ENCODE assay signal across 14 cellular contexts in the genomic region with DNA sequence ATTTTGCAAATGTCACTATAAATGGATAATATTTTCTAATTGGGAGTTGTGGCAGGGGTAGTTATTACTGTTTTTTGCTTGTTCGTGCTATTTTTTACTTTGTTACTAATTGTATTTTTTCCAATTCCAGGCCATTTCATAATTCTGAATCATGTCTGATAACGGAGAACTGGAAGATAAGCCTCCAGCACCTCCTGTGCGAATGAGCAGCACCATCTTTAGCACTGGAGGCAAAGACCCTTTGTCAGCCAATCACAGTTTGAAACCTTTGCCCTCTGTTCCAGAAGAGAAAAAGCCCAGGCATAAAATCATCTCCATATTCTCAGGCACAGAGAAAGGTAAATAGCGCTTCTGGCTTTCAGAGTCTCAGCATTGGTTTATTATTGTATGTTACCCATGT. TPM values are rescaled to one million over a fixed set of nuclear protein-coding genes. Genes with fewer than 3 reads are reported as not detected.
DNase-seq lines count a peak whose midpoint lies in the region; ATAC-seq, FAIRE-seq and TF ChIP-seq lines count a peak whose summit lies in the region.
"Had no signal": no experiment of that assay in that cellular context is flagged by ENCODE, and none has a peak within 500 bp of the region (broad histone marks: within the 10 kb centered on the region; RNA-seq: fewer than 3 reads in every experiment).

No MANE protein-coding gene starts in this region.

- POLR2A ChIA-PET in CD8-positive, alpha-beta T cell (lab: Charles Lee) = no interaction called here

- H3K4me1 Mint-ChIP-seq in CD4-positive, CD25-positive, alpha-beta regulatory T cell = peaks cover 25 to 67% (median 37%) of the 10 kb centered on the region in 4 donors
- H3K4me1 Mint-ChIP-seq in CD8-positive, alpha-beta T cell (ENCODE audit: low read depth) = peaks cover 43% of the 10 kb centered on the region
- H3K4me1 Mint-ChIP-seq in endothelial cell (ENCODE audit: unreplicated experiment) = peaks cover 14% of the 10 kb centered on the region

- H3K4me3 Mint-ChIP-seq in CD4-positive, CD25-positive, alpha-beta regulatory T cell = no peak overlapping the region
- no peak overlapping the region for H3K4me3 Mint-ChIP-seq in CD8-positive, alpha-beta T cell
- peak overlapping the region; percentile 57 for H3K4me3 Mint-ChIP-seq in endothelial cell (ENCODE audit: unreplicated experiment)
- H3K4me3 Mint-ChIP-seq: B cell, GM23338, H9 had no signal

- FAIRE-seq in small intestine (lab: Jason Lieb, UNC) = no peak
- FAIRE-seq: A204.1 had no signal

- H3K27me3 ChIP-seq in CD4-positive, CD25-positive, alpha-beta regulatory T cell (ENCODE audit: control insufficient read depth, insufficient read depth, low read length) = no peaks in the 10 kb centered on the region
- H3K27me3 ChIP-seq in CD8-positive, alpha-beta T cell (ENCODE audit: insufficient read depth, low read length) = no peaks in the 10 kb centered on the region
- H3K27me3 ChIP-seq in small intestine (ENCODE audit: control insufficient read depth in 2 of 2, insufficient read depth in 2 of 2, low read length in 2 of 2) = no peaks in the 10 kb centered on the region

- H3K27me3 Mint-ChIP-seq in CD4-positive, CD25-positive, alpha-beta regulatory T cell = no peaks in the 10 kb centered on the region
- no peaks in the 10 kb centered on the region for H3K27me3 Mint-ChIP-seq in CD8-positive, alpha-beta T cell (ENCODE audit: low read depth)
- peaks cover 9% of the 10 kb centered on the region for H3K27me3 Mint-ChIP-seq in endothelial cell (ENCODE audit: unreplicated experiment)
- H3K27me3 Mint-ChIP-seq: B cell had no signal

- 74 to 86% (median 82%) methylated on average over 4 of the region's 4 CpGs for WGBS in small intestine, 3 donors

- no peak for DNase-seq in CD4-positive, CD25-positive, alpha-beta regulatory T cell
- DNase-seq in CD8-positive, alpha-beta T cell = no peak
- DNase-seq in endothelial cell (ENCODE audit: low spot score) (no peak), small intestine (peak; percentile 35), T1000 (lab: John Stamatoyannopoulos, UW) (no peak), DMS79 (lab: John Stamatoyannopoulos, UW) (no peak)
- DNase-seq: DMS53, H9, IMR-90 had no signal

- peak overlapping the region in 2 of 3 donors; percentile 11 to 21 for H3K27ac Mint-ChIP-seq in CD4-positive, CD25-positive, alpha-beta regulatory T cell
- H3K27ac Mint-ChIP-seq in CD8-positive, alpha-beta T cell = peak overlapping the region; percentile 47
- H3K27ac Mint-ChIP-seq in endothelial cell (ENCODE audit: unreplicated experiment) = no peak overlapping the region
- H3K27ac Mint-ChIP-seq: B cell, GM23338 had no signal

- H3K36me3 Mint-ChIP-seq in CD4-positive, CD25-positive, alpha-beta regulatory T cell = peaks cover 58% of the 10 kb centered on the region
- peaks cover 61% of the 10 kb centered on the region for H3K36me3 Mint-ChIP-seq in CD8-positive, alpha-beta T cell
- H3K36me3 Mint-ChIP-seq in endothelial cell (ENCODE audit: low read depth, unreplicated experiment) = peaks cover 47% of the 10 kb centered on the region

- ATAC-seq in CD4-positive, CD25-positive, alpha-beta regulatory T cell (ENCODE audit: low read depth in 2 of 2) = no peak
- ATAC-seq in CD8-positive, alpha-beta T cell = no peak
- ATAC-seq in HG03135 (IDR thresholded peaks at IDR 0.05; ENCODE audit: unreplicated experiment) = no peak
- ATAC-seq: GM23338 had no signal

- TF ChIP-seq CTCF in CD8-positive, alpha-beta T cell (IDR thresholded peaks at IDR 0.05) = no peak
- no peak for TF ChIP-seq CTCF in endothelial cell (IDR thresholded peaks at IDR 0.05; ENCODE audit: unreplicated experiment)

- peaks cover 60% of the 10 kb centered on the region for H3K36me3 ChIP-seq in CD4-positive, CD25-positive, alpha-beta regulatory T cell (ENCODE audit: control insufficient read depth, insufficient read depth, low read length)
- H3K36me3 ChIP-seq in CD8-positive, alpha-beta T cell (ENCODE audit: insufficient read depth, low read length) = peaks cover 8% of the 10 kb centered on the region
- H3K36me3 ChIP-seq in small intestine (ENCODE audit: control insufficient read depth in 2 of 2, insufficient read depth in 2 of 2, low read length in 2 of 2) = peaks cover 4 to 11% of the 10 kb centered on the region in 2 donors

- no peak overlapping the region for H3K4me3 ChIP-seq in CD4-positive, CD25-positive, alpha-beta regulatory T cell (ENCODE audit: low read depth, low read length)
- H3K4me3 ChIP-seq in CD8-positive, alpha-beta T cell (ENCODE audit: low read depth, low read length) = no peak overlapping the region
- H3K4me3 ChIP-seq in small intestine (ENCODE audit: low read depth in 1 of 2, low read length in 2 of 2) = no peak overlapping the region
- H3K4me3 ChIP-seq: GM23338 had no signal

- peaks cover 4% of the 10 kb centered on the region for H3K4me1 ChIP-seq in CD4-positive, CD25-positive, alpha-beta regulatory T cell (ENCODE audit: control insufficient read depth, insufficient read depth, low read length, poor library complexity, severe bottlenecking)
- H3K4me1 ChIP-seq in CD8-positive, alpha-beta T cell (ENCODE audit: insufficient read depth, low read length) = peaks cover 4% of the 10 kb centered on the region
- peaks cover 0 to 3% of the 10 kb centered on the region in 2 donors for H3K4me1 ChIP-seq in small intestine (ENCODE audit: control insufficient read depth in 2 of 2, insufficient read depth in 1 of 2, low read depth in 1 of 2, low read length in 1 of 2)

- H3K27ac ChIP-seq in CD4-positive, CD25-positive, alpha-beta regulatory T cell (ENCODE audit: insufficient read depth, low read length, poor library complexity, severe bottlenecking) = no peak overlapping the region
- no peak overlapping the region for H3K27ac ChIP-seq in CD8-positive, alpha-beta T cell (ENCODE audit: low read depth, low read length)
- no peak overlapping the region for H3K27ac ChIP-seq in small intestine (ENCODE audit: low read depth in 1 of 2, low read length in 1 of 2)
- H3K27ac ChIP-seq: C4-2B had no signal

- H3K9me3 Mint-ChIP-seq in CD4-positive, CD25-positive, alpha-beta regulatory T cell = peaks cover 0 to 2% (median 0%) of the 10 kb centered on the region in 7 donors
- H3K9me3 Mint-ChIP-seq in CD8-positive, alpha-beta T cell = no peaks in the 10 kb centered on the region
- H3K9me3 Mint-ChIP-seq in endothelial cell (ENCODE audit: unreplicated experiment) = no peaks in the 10 kb centered on the region

- intact Hi-C loops in CD8-positive, alpha-beta T cell (cut with DNase I, micrococcal nuclease) = no loop called here

- H3K9me3 ChIP-seq in CD4-positive, CD25-positive, alpha-beta regulatory T cell (ENCODE audit: control insufficient read depth in 2 of 2, low read length in 2 of 2) = no peaks in the 10 kb centered on the region
- H3K9me3 ChIP-seq in CD8-positive, alpha-beta T cell (ENCODE audit: low read length) = no peaks in the 10 kb centered on the region
- no peaks in the 10 kb centered on the region for H3K9me3 ChIP-seq in small intestine (ENCODE audit: control insufficient read depth, low read depth)

- CTCF ChIA-PET in CD8-positive, alpha-beta T cell (lab: Charles Lee) = no interaction called here

RNA-seq across cellular contexts. Expression of a gene that starts 42.8 kb away (rescaled TPM):
- total RNA-seq in CD4-positive, CD25-positive, alpha-beta regulatory T cell = 83.7 TPM
- 10 to 100 TPM; 37.5 to 46.4 (median 41.7) TPM for polyA plus RNA-seq in CD4-positive, CD25-positive, alpha-beta regulatory T cell
- total RNA-seq in CD8-positive, alpha-beta T cell = 10 to 100 TPM; 29.9 to 30.4 TPM
- 116 TPM for total RNA-seq in endothelial cell (ENCODE audit: unreplicated experiment)
- 10 to 100 TPM; 22.9 to 25.3 (median 23.8) TPM for polyA plus RNA-seq in small intestine
